In genomic region chr9:7858166-7858565, GRCh38 we compare ENCODE assay signal across 16 cellular contexts. TPM values are rescaled to one million over a fixed set of nuclear protein-coding genes. Genes with fewer than 3 reads are reported as not detected.
DNase-seq lines count a peak whose midpoint lies in the region.
"Had no signal": no experiment of that assay in that cellular context is flagged by ENCODE, and none has a peak within 500 bp of the region (broad histone marks: within the 10 kb centered on the region; RNA-seq: fewer than 3 reads in every experiment).

No MANE protein-coding gene starts in this region.

- H3K27me3 Mint-ChIP-seq in activated CD4-positive, alpha-beta T cell treated with anti-CD3 and anti-CD28 coated beads, Interleukin-2, amount 10 ng/mL, durations not matched to agents 24 days and 14 days: no peaks in the 10 kb centered on the region
- H3K27me3 Mint-ChIP-seq in activated CD4-positive, alpha-beta T cell treated with anti-CD3 and anti-CD28 coated beads, Interleukin-2, amount 10 ng/mL, durations not matched to agents 7 days and 5 days: no peaks in the 10 kb centered on the region
- H3K27me3 Mint-ChIP-seq in CD4-positive, alpha-beta memory T cell: no peaks in the 10 kb centered on the region
- H3K27me3 Mint-ChIP-seq: B cell; CD4-positive, alpha-beta T cell had no signal

- peaks cover 15% of the 10 kb centered on the region for H3K9me3 Mint-ChIP-seq in activated CD4-positive, alpha-beta T cell treated with anti-CD3 and anti-CD28 coated beads, Interleukin-2, amount 10 ng/mL, durations not matched to agents 24 days and 14 days
- no peaks in the 10 kb centered on the region for H3K9me3 Mint-ChIP-seq in activated CD4-positive, alpha-beta T cell treated with anti-CD3 and anti-CD28 coated beads, Interleukin-2, amount 10 ng/mL, durations not matched to agents 7 days and 5 days
- H3K9me3 Mint-ChIP-seq in CD4-positive, alpha-beta memory T cell: no peaks in the 10 kb centered on the region
- H3K9me3 Mint-ChIP-seq: CD4-positive, alpha-beta T cell; CD8-positive, alpha-beta memory T cell had no signal

- no peak overlapping the region for H3K4me3 Mint-ChIP-seq in activated CD4-positive, alpha-beta T cell treated with anti-CD3 and anti-CD28 coated beads, Interleukin-2, amount 10 ng/mL, durations not matched to agents 24 days and 14 days
- H3K4me3 Mint-ChIP-seq in activated CD4-positive, alpha-beta T cell treated with anti-CD3 and anti-CD28 coated beads, Interleukin-2, amount 10 ng/mL, durations not matched to agents 7 days and 5 days: no peak overlapping the region
- H3K4me3 Mint-ChIP-seq in CD4-positive, alpha-beta memory T cell: no peak overlapping the region
- H3K4me3 Mint-ChIP-seq: B cell; CD4-positive, alpha-beta T cell; CD8-positive, alpha-beta memory T cell had no signal

- intact Hi-C loops in activated CD4-positive, alpha-beta T cell treated with anti-CD3 and anti-CD28 coated beads, Interleukin-2, amount 10 ng/mL, durations not matched to agents 24 days and 14 days (cut with micrococcal nuclease): no loop called here
- intact Hi-C loops in CD4-positive, alpha-beta memory T cell (cut with micrococcal nuclease): no loop called here

- no peaks in the 10 kb centered on the region for H3K4me1 ChIP-seq in CD4-positive, alpha-beta memory T cell (ENCODE audit: insufficient read depth, low read length)
- H3K4me1 ChIP-seq: A549; BLaER1 treated with 17β-estradiol and CSF1 and Interleukin-3, amounts not matched to agents 10 nM and 100 nM had no signal

- H3K36me3 ChIP-seq in CD4-positive, alpha-beta memory T cell (ENCODE audit: insufficient read depth, low read length): no peaks in the 10 kb centered on the region
- H3K36me3 ChIP-seq: BLaER1 treated with 17β-estradiol and CSF1 and Interleukin-3, amounts not matched to agents 10 nM and 100 nM had no signal

- H3K36me3 Mint-ChIP-seq in activated CD4-positive, alpha-beta T cell treated with anti-CD3 and anti-CD28 coated beads, Interleukin-2, amount 10 ng/mL, durations not matched to agents 24 days and 14 days (ENCODE audit: low read depth): no peaks in the 10 kb centered on the region
- no peaks in the 10 kb centered on the region for H3K36me3 Mint-ChIP-seq in activated CD4-positive, alpha-beta T cell treated with anti-CD3 and anti-CD28 coated beads, Interleukin-2, amount 10 ng/mL, durations not matched to agents 7 days and 5 days (ENCODE audit: low read depth)
- no peaks in the 10 kb centered on the region for H3K36me3 Mint-ChIP-seq in CD4-positive, alpha-beta memory T cell
- H3K36me3 Mint-ChIP-seq: CD8-positive, alpha-beta memory T cell had no signal

- H3K4me1 Mint-ChIP-seq in activated CD4-positive, alpha-beta T cell treated with anti-CD3 and anti-CD28 coated beads, Interleukin-2, amount 10 ng/mL, durations not matched to agents 24 days and 14 days: no peaks in the 10 kb centered on the region
- H3K4me1 Mint-ChIP-seq in activated CD4-positive, alpha-beta T cell treated with anti-CD3 and anti-CD28 coated beads, Interleukin-2, amount 10 ng/mL, durations not matched to agents 7 days and 5 days: no peaks in the 10 kb centered on the region
- peaks cover 0 to 4% (median 0%) of the 10 kb centered on the region in 4 donors for H3K4me1 Mint-ChIP-seq in CD4-positive, alpha-beta memory T cell
- H3K4me1 Mint-ChIP-seq: B cell; CD8-positive, alpha-beta memory T cell had no signal

- H3K27ac Mint-ChIP-seq in activated CD4-positive, alpha-beta T cell treated with anti-CD3 and anti-CD28 coated beads, Interleukin-2, amount 10 ng/mL, durations not matched to agents 24 days and 14 days: no peak overlapping the region
- no peak overlapping the region for H3K27ac Mint-ChIP-seq in activated CD4-positive, alpha-beta T cell treated with anti-CD3 and anti-CD28 coated beads, Interleukin-2, amount 10 ng/mL, durations not matched to agents 7 days and 5 days
- no peak overlapping the region for H3K27ac Mint-ChIP-seq in CD4-positive, alpha-beta memory T cell
- H3K27ac Mint-ChIP-seq: B cell; CD4-positive, alpha-beta T cell; CD8-positive, alpha-beta memory T cell had no signal

- H3K9me3 ChIP-seq in CD4-positive, alpha-beta memory T cell (ENCODE audit: control insufficient read depth in 1 of 2, low read length in 2 of 2): no peaks in the 10 kb centered on the region
- H3K9me3 ChIP-seq: A549 had no signal

- no peaks in the 10 kb centered on the region for H3K27me3 ChIP-seq in CD4-positive, alpha-beta memory T cell (ENCODE audit: insufficient read depth, low read length)
- H3K27me3 ChIP-seq: BLaER1 treated with 17β-estradiol and CSF1 and Interleukin-3, amounts not matched to agents 10 nM and 100 nM had no signal

- CTCF ChIA-PET in activated CD4-positive, alpha-beta T cell treated with anti-CD3 and anti-CD28 coated beads, Interleukin-2, amount 10 ng/mL, durations not matched to agents 7 days and 5 days (lab: Charles Lee): no interaction called here
- CTCF ChIA-PET in CD4-positive, alpha-beta memory T cell (lab: Charles Lee; ENCODE audit: partially characterized antibody): no interaction called here

- no peak overlapping the region for H3K4me3 ChIP-seq in CD4-positive, alpha-beta memory T cell (ENCODE audit: low read length in 2 of 2)
- H3K4me3 ChIP-seq: A549; BLaER1 treated with 17β-estradiol and CSF1 and Interleukin-3, amounts not matched to agents 10 nM and 100 nM had no signal

- H3K27ac ChIP-seq in CD4-positive, alpha-beta memory T cell (ENCODE audit: low read depth, low read length): no peak overlapping the region
- H3K27ac ChIP-seq: 22Rv1; A549; BLaER1 treated with 17β-estradiol and CSF1 and Interleukin-3, amounts not matched to agents 10 nM and 100 nM; C4-2B had no signal

- peak; percentile 26 for DNase-seq in activated CD4-positive, alpha-beta T cell treated with anti-CD3 and anti-CD28 coated beads, Interleukin-2, amount 10 ng/mL, durations not matched to agents 24 days and 14 days
- no peak for DNase-seq in activated CD4-positive, alpha-beta T cell treated with anti-CD3 and anti-CD28 coated beads, Interleukin-2, amount 10 ng/mL, durations not matched to agents 7 days and 5 days
- DNase-seq in cerebellar cortex (ENCODE audit: low spot score) (peak; percentile 61), D341Med (ENCODE audit: low spot score) (no peak)
- no peak for DNase-seq in CD4-positive, alpha-beta memory T cell
- DNase-seq: AML-193; CD4-positive, alpha-beta T cell; CD8-positive, alpha-beta memory T cell; COR-L47; DMS79 treated with DMSO at 0.1 percent for 48 hours; GDM1 had no signal

- POLR2A ChIA-PET in activated CD4-positive, alpha-beta T cell treated with anti-CD3 and anti-CD28 coated beads, Interleukin-2, amount 10 ng/mL, durations not matched to agents 7 days and 5 days (lab: Charles Lee): no interaction called here
- POLR2A ChIA-PET in CD4-positive, alpha-beta memory T cell (lab: Charles Lee; ENCODE audit: partially characterized antibody): no interaction called here

RNA-seq across cellular contexts. Expression of gene DMAC1, which starts 58.6 kb away (rescaled TPM):
- 44.2 and 51.6 TPM in 2 replicates for total RNA-seq in activated CD4-positive, alpha-beta T cell treated with anti-CD3 and anti-CD28 coated beads, Interleukin-2, amount 10 ng/mL, durations not matched to agents 24 days and 14 days
- total RNA-seq in activated CD4-positive, alpha-beta T cell treated with anti-CD3 and anti-CD28 coated beads, Interleukin-2, amount 10 ng/mL, durations not matched to agents 7 days and 5 days: 10 to 100 TPM; 51.5 to 59.5 TPM
- 10 to 100 TPM; 30.8 to 38.0 TPM for total RNA-seq in CD4-positive, alpha-beta memory T cell
- polyA plus RNA-seq in CD4-positive, alpha-beta memory T cell: 10 to 100 TPM; 29.2 to 61.0 TPM

Comparison
In these comparisons a context has a peak if more than half of its experiments do, and no peak if none do; other contexts are left out.
1. DNase-seq: peak in activated CD4-positive, alpha-beta T cell treated with anti-CD3 and anti-CD28 coated beads, Interleukin-2, amount 10 ng/mL, durations not matched to agents 24 days and 14 days (single experiment) and cerebellar cortex (single experiment); none in activated CD4-positive, alpha-beta T cell treated with anti-CD3 and anti-CD28 coated beads, Interleukin-2, amount 10 ng/mL, durations not matched to agents 7 days and 5 days (single experiment), CD4-positive, alpha-beta memory T cell (0 of 5) and D341Med (single experiment).